Comparison of ENCODE assay signal across 8 cellular contexts in the genomic region with DNA sequence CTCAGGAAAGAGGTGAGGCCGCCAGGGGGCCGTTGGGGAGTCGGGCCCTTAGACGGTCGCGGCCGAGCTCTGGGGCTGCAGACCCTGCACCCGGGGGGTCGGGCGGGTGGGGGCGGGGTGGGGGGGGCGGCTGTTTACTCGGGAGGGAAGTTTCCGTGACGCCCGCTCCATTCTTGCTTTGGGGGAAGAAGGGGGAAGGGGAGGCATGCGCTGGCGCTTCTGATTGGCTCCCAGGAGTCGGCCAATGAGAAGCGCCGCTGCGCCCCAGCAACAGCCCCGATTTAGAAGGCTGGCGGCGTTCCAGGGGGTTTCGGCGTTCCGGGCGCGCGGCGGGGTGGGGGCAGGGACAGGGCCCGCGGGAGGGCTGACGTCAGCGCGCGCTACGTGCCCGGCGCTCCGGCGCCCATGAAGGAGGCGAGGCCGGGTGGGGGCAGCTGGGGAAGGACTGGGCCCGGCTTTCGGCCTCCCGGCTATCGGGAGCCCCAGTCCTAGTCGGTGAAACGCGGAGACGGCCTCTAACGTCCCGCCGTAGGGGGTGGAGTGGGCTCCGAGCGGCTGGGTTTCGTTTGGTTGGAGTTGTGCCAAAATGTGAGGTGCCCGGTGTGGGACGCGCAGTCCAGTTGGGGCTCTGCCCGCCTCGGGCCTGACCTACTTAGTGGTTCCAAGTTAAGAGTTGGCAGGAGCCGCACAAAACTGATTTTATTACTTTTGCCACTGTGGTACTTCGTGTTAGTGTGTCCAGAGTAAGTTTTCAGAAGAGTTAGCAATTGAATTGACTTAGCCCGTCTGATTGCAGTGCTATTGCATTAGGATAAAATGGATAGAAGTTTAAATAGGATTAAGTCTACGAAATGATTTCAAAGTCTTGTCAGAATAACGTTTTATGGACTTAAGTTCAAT. TPM values are rescaled to one million over a fixed set of nuclear protein-coding genes. Genes with fewer than 3 reads are reported as not detected.
A peak's percentile ranks its signal among the peaks of the same experiment; 100 is the strongest.
DNase-seq lines count a peak whose midpoint lies in the region; FAIRE-seq and TF ChIP-seq lines count a peak whose summit lies in the region.

No MANE protein-coding gene starts in this region.

- DNase-seq in ELR (ENCODE audit: low read depth) (peak; percentile 98), H54 (ENCODE audit: insufficient read length, low spot score) (peak; percentile 70), M059J (ENCODE audit: low read depth) (peak; percentile 91), activated gamma-delta T cell (lab: John Stamatoyannopoulos, UW) (peak; percentile 97), fibroblast of villous mesenchyme (ENCODE audit: low read depth) (peak; percentile 98), neural crest cell (ENCODE audit: low read depth, low spot score) (peak; percentile 90), stomach (peak; percentile 100)

- peak; percentile 53 for TF ChIP-seq EP300 in stomach (IDR thresholded peaks at IDR 0.05)

- H3K9me3 Mint-ChIP-seq in neural crest cell = no peaks in the 10 kb centered on the region

- peak overlapping the region; percentile 99 to 100 (median 100) for H3K27ac ChIP-seq in stomach

- TF ChIP-seq POLR2A in H54 (IDR thresholded peaks at IDR 0.05; ENCODE audit: low read depth, low read length) (peak; percentile 79), Raji (IDR thresholded peaks at IDR 0.05; ENCODE audit: insufficient read depth, low read depth, low read length) (peak; percentile 81), stomach (IDR thresholded peaks at IDR 0.05) (peak in 1 of 4 donors; percentile 47)

- peak overlapping the region; percentile 91 for H3K4me3 Mint-ChIP-seq in neural crest cell

- intact Hi-C loops in stomach (cut with DNase I; ENCODE audit: low total_unique reads) = no loop called here

- H3K27ac Mint-ChIP-seq in neural crest cell (ENCODE audit: unreplicated experiment) = peak overlapping the region; percentile 97

- FAIRE-seq in H54 (lab: Jason Lieb, UNC) = peak; percentile 38

- 0 to 1% (median 0%) methylated on average over 51 to 68 of the region's 69 CpGs for WGBS in stomach, 5 donors

- H3K4me1 ChIP-seq in stomach = peaks cover 19 to 51% (median 35%) of the 10 kb centered on the region in 4 donors

- peaks cover 10% of the 10 kb centered on the region for H3K36me3 Mint-ChIP-seq in neural crest cell (ENCODE audit: low read depth)

- H3K4me1 Mint-ChIP-seq in neural crest cell = peaks cover 32% of the 10 kb centered on the region

- TF ChIP-seq CTCF in fibroblast of villous mesenchyme (IDR thresholded peaks at IDR 0.05; ENCODE audit: insufficient read depth, low read depth, low read length) (no peak), neural crest cell (conservative IDR thresholded peaks at IDR 0.05) (peak; percentile 30), stomach (IDR thresholded peaks at IDR 0.05) (no peak)

- peaks cover 3% of the 10 kb centered on the region for H3K27me3 Mint-ChIP-seq in neural crest cell (ENCODE audit: low read depth)

- no peaks in the 10 kb centered on the region for H3K9me3 ChIP-seq in stomach

- H3K27me3 ChIP-seq in stomach = no peaks in the 10 kb centered on the region

- peaks cover 22 to 28% (median 26%) of the 10 kb centered on the region in 4 donors for H3K36me3 ChIP-seq in stomach

- peak overlapping the region; percentile 99 for H3K4me3 ChIP-seq in fibroblast of villous mesenchyme (ENCODE audit: low read depth, low read length)
- H3K4me3 ChIP-seq in stomach = peak overlapping the region; percentile 54 to 100 (median 93)

RNA-seq across cellular contexts. Expression of a gene that starts 1.1 kb away (rescaled TPM):
- 20.3 and 31.1 TPM in 2 replicates for total RNA-seq in M059J (2014; rRNA removed; shearing (Covaris generic))
- 38.7 and 46.2 TPM in 2 replicates for total RNA-seq in fibroblast of villous mesenchyme
- total RNA-seq in neural crest cell = 42.0 and 51.4 TPM in 2 replicates
- total RNA-seq in stomach = 100 to 1,000 TPM; 125 to 265 (median 158) TPM
- 10 to 100 TPM; 38.5 to 76.7 (median 49.2) TPM for polyA plus RNA-seq in stomach

RNA-seq across cellular contexts. Expression of a gene that starts 36.2 kb away (rescaled TPM):
- not detected in 2 replicates for total RNA-seq in M059J (2014; rRNA removed; shearing (Covaris generic))
- total RNA-seq in fibroblast of villous mesenchyme (under 0.01 and 0.86 TPM in 2 replicates), neural crest cell (21.9 and 23.5 TPM in 2 replicates), stomach (1 to 10 TPM in 1 of 5 donors, not detected in 4; 6.8 TPM)
- under 1 TPM in 2 of 3 donors, not detected in 1; 0.38 to 0.44 TPM for polyA plus RNA-seq in stomach

Comparison
In these comparisons a context has a peak if more than half of its experiments do, and no peak if none do; other contexts are left out.
1. Peak in every context shown above with its lines: DNase-seq, H3K4me3 ChIP-seq and H3K27ac ChIP-seq.